23 cellular contexts compared by ENCODE assay signal in genomic region chr10:106560925-106561640, GRCh38.
DNase-seq lines count a peak whose midpoint lies in the region; ATAC-seq and TF ChIP-seq lines count a peak whose summit lies in the region.
"Had no signal": no experiment of that assay in that cellular context is flagged by ENCODE, and none has a peak within 500 bp of the region (broad histone marks: within the 10 kb centered on the region; RNA-seq: fewer than 3 reads in every experiment).

No MANE protein-coding gene starts in this region.

- CTCF ChIA-PET in mammary epithelial cell (lab: Charles Lee; ENCODE audit: low non-redundant PET): no interaction called here

- dilution Hi-C loops in mammary epithelial cell (cut with HindIII; ENCODE audit: low sequenced_read_pairs): no loop called here

- no peaks in the 10 kb centered on the region for H4K20me1 ChIP-seq in mammary epithelial cell (ENCODE audit: insufficient read depth, low read length)

- no peaks in the 10 kb centered on the region for H3K36me3 ChIP-seq in mammary epithelial cell (ENCODE audit: insufficient read depth, low read length)
- H3K36me3 ChIP-seq: SJSA1 had no signal

- peak overlapping the region; percentile 43 for H3K27ac ChIP-seq in mammary epithelial cell (ENCODE audit: insufficient read depth, low read depth, low read length)
- H3K27ac ChIP-seq in foreskin keratinocyte: peak overlapping the region; percentile 69
- H3K27ac ChIP-seq: A549, SJSA1 had no signal

- WGBS in mammary epithelial cell (ENCODE audit: low coverage, missing lambda C conversion rate): 82% methylated on average over 5 of the region's 5 CpGs

- intact Hi-C loops in mammary epithelial cell (cut with micrococcal nuclease): no loop called here

- no peak overlapping the region for H3K4me2 ChIP-seq in mammary epithelial cell (ENCODE audit: insufficient read depth, low read depth, low read length)
- H3K4me2 ChIP-seq: A549, GM23338 had no signal

- no peak overlapping the region for H3K9ac ChIP-seq in mammary epithelial cell (ENCODE audit: insufficient read depth, low read length)

- H3K9me3 ChIP-seq in mammary epithelial cell (replicated peaks; ENCODE audit: insufficient read depth, low read length): no peaks in the 10 kb centered on the region
- H3K9me3 ChIP-seq: A549, SJSA1 had no signal

- in situ Hi-C loops in mammary epithelial cell (cut with MboI; ENCODE audit: low sequenced_read_pairs in 2 of 2): no loop called here

- BruUV-seq in mammary epithelial cell (replicated peaks; lab: Mats Ljungman, UMichigan): no TSS peak

- H3K27me3 ChIP-seq in mammary epithelial cell (ENCODE audit: insufficient read depth, low read length) (no peaks in the 10 kb centered on the region), foreskin keratinocyte (no peaks in the 10 kb centered on the region)
- H3K27me3 ChIP-seq: SJSA1 had no signal

- TF ChIP-seq CTCF in mammary epithelial cell (conservative IDR thresholded peaks at IDR 0.05 in 1 of 2, IDR thresholded peaks at IDR 0.05 in 1 of 2; ENCODE audit: extremely low read depth in 1 of 2, insufficient read depth in 1 of 2, low read depth in 1 of 2, low read length in 2 of 2): no peak
- TF ChIP-seq CTCF in foreskin keratinocyte (conservative IDR thresholded peaks at IDR 0.05): no peak

- no peak overlapping the region for H2AFZ ChIP-seq in mammary epithelial cell (ENCODE audit: low read depth, low read length)
- H2AFZ ChIP-seq: GM23338 had no signal

- peaks cover 17% of the 10 kb centered on the region for H3K4me1 ChIP-seq in mammary epithelial cell (ENCODE audit: insufficient read depth, low read length)
- H3K4me1 ChIP-seq in foreskin keratinocyte: peaks cover 14% of the 10 kb centered on the region
- H3K4me1 ChIP-seq: A549 had no signal

- H3K79me2 ChIP-seq in mammary epithelial cell (ENCODE audit: insufficient read depth, low read length): no peaks in the 10 kb centered on the region

- peak; percentile 89 for ATAC-seq in foreskin keratinocyte
- no peak for ATAC-seq in HG02981 (IDR thresholded peaks at IDR 0.05; ENCODE audit: unreplicated experiment)
- ATAC-seq in GM18909 (IDR thresholded peaks at IDR 0.05; ENCODE audit: poor library complexity, unreplicated experiment): no peak
- no peak for ATAC-seq in HG03378 (IDR thresholded peaks at IDR 0.05; ENCODE audit: unreplicated experiment)
- ATAC-seq: A549; CD8-positive, alpha-beta T cell; effector memory CD8-positive, alpha-beta T cell; GM23338; naive thymus-derived CD8-positive, alpha-beta T cell had no signal

- DNase-seq in A172 (ENCODE audit: low spot score) (peak; percentile 61), HS-5 (ENCODE audit: low read depth) (peak; percentile 43), mammary epithelial cell (peak; percentile 69), foreskin keratinocyte (peak; percentile 71 to 91), GDM1 (lab: John Stamatoyannopoulos, UW) (no peak)
- DNase-seq: activated CD4-positive, alpha-beta T cell treated with anti-CD3 and anti-CD28 coated beads, Interleukin-2, amount 10 ng/mL, durations not matched to agents 24 days and 14 days; activated naive CD4-positive, alpha-beta T cell treated with anti-CD3 and anti-CD28 coated beads, Interleukin-2, amount 50 U/mL, for 16 hours; activated T-cell treated with anti-CD3 and anti-CD28 coated beads, Interleukin-2, amount 50 U/mL, for 24 hours; CD8-positive, alpha-beta T cell; central memory CD4-positive, alpha-beta T cell; effector memory CD8-positive, alpha-beta T cell; naive thymus-derived CD8-positive, alpha-beta T cell; NCI-H187 treated with DMSO at 0.1 percent for 48 hours; NCI-H446 treated with DMSO at 0.1 percent for 48 hours; stimulated activated CD4-positive, alpha-beta T cell treated with anti-CD3 and anti-CD28 coated beads, Interleukin-15, amount 100 ng/mL, for 24 hours; stimulated activated naive CD4-positive, alpha-beta T cell treated with Interleukin-2 at 50 U/mL for 16 hours had no signal

- H3K4me3 ChIP-seq in mammary epithelial cell (replicated peaks in 1 of 3; ENCODE audit: insufficient read depth in 1 of 3, low read depth in 2 of 3, low read length in 3 of 3): no peak overlapping the region
- H3K4me3 ChIP-seq: A549, GM23338, lung, SJSA1 had no signal
